1 cellular context compared by ENCODE assay signal in genomic region chr16:10536328-10536727, GRCh38. TPM values are rescaled to one million over a fixed set of nuclear protein-coding genes. Genes with fewer than 3 reads are reported as not detected.
"Had no signal": no experiment of that assay in that cellular context is flagged by ENCODE, and none has a peak within 500 bp of the region (broad histone marks: within the 10 kb centered on the region; RNA-seq: fewer than 3 reads in every experiment).

No MANE protein-coding gene starts in this region.

RNA-seq across cellular contexts. Expression of gene EMP2, which starts 44.1 kb away (rescaled TPM):
- total RNA-seq: OCI-LY7 had no signal
